Comparison of ENCODE assay signal across 10 cellular contexts in the genomic region with DNA sequence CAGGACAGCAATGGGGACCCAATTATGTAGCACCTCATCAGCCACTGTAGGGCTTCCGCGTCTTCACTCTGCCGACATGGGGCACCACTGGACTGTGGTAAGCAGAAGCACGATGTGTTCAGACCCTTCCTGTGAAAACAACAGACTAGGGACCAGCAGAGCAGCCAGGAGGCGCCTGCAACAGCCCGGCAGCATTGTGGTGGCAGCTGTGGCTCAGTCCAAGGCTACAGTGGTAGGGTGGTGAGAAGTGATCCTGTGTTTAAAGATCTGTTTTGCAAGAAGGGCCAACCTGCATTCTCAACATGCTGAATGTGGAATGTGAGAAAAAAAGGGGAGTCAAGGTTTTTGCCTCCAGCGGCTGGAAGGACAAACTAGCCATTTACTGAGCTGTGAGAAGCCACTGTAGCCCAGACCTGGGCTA.
DNase-seq lines count a peak whose midpoint lies in the region; ATAC-seq and TF ChIP-seq lines count a peak whose summit lies in the region.
"Had no signal": no experiment of that assay in that cellular context is flagged by ENCODE, and none has a peak within 500 bp of the region (broad histone marks: within the 10 kb centered on the region; RNA-seq: fewer than 3 reads in every experiment).

No MANE protein-coding gene starts in this region.

- ATAC-seq in activated naive CD8-positive, alpha-beta T cell treated with anti-CD3 and anti-CD28 coated beads, Interleukin-2, amount 50 U/mL, for 24 hours: no peak
- ATAC-seq in left lobe of liver: peak; percentile 24

- no peaks in the 10 kb centered on the region for H3K9me3 Mint-ChIP-seq in activated naive CD8-positive, alpha-beta T cell treated with anti-CD3 and anti-CD28 coated beads, Interleukin-2, amount 50 U/mL, for 24 hours
- no peaks in the 10 kb centered on the region for H3K9me3 Mint-ChIP-seq in activated naive CD8-positive, alpha-beta T cell treated with anti-CD3 and anti-CD28 coated beads for 36 hours
- peaks cover 10% of the 10 kb centered on the region for H3K9me3 Mint-ChIP-seq in type B pancreatic cell

- peak overlapping the region; percentile 15 for H3K27ac Mint-ChIP-seq in activated naive CD8-positive, alpha-beta T cell treated with anti-CD3 and anti-CD28 coated beads, Interleukin-2, amount 50 U/mL, for 24 hours
- no peak overlapping the region for H3K27ac Mint-ChIP-seq in activated naive CD8-positive, alpha-beta T cell treated with anti-CD3 and anti-CD28 coated beads for 36 hours
- H3K27ac Mint-ChIP-seq in type B pancreatic cell: no peak overlapping the region

- H3K27ac ChIP-seq in RWPE1: peak overlapping the region; percentile 9; the same call in 1 of the 2 replicates
- H3K27ac ChIP-seq: pancreas had no signal

- H3K36me3 Mint-ChIP-seq in activated naive CD8-positive, alpha-beta T cell treated with anti-CD3 and anti-CD28 coated beads, Interleukin-2, amount 50 U/mL, for 24 hours (ENCODE audit: low read depth): no peaks in the 10 kb centered on the region
- no peaks in the 10 kb centered on the region for H3K36me3 Mint-ChIP-seq in activated naive CD8-positive, alpha-beta T cell treated with anti-CD3 and anti-CD28 coated beads for 36 hours
- H3K36me3 Mint-ChIP-seq in type B pancreatic cell: no peaks in the 10 kb centered on the region

- POLR2A ChIA-PET in RWPE1 (lab: Yijun Ruan, JAX; ENCODE audit: low non-redundant PET): no interaction called here

- H3K27me3 Mint-ChIP-seq in activated naive CD8-positive, alpha-beta T cell treated with anti-CD3 and anti-CD28 coated beads, Interleukin-2, amount 50 U/mL, for 24 hours: peaks cover 2% of the 10 kb centered on the region
- H3K27me3 Mint-ChIP-seq in activated naive CD8-positive, alpha-beta T cell treated with anti-CD3 and anti-CD28 coated beads for 36 hours: peaks cover 4% of the 10 kb centered on the region
- H3K27me3 Mint-ChIP-seq in type B pancreatic cell: peaks cover 57% of the 10 kb centered on the region

- no peak for TF ChIP-seq CTCF in RWPE1 (conservative IDR thresholded peaks at IDR 0.05; ENCODE audit: low read depth)
- no peak for TF ChIP-seq CTCF in type B pancreatic cell (conservative IDR thresholded peaks at IDR 0.05)

- CTCF ChIA-PET in RWPE1 (lab: Yijun Ruan, JAX): no interaction called here

- H3K4me3 Mint-ChIP-seq in activated naive CD8-positive, alpha-beta T cell treated with anti-CD3 and anti-CD28 coated beads, Interleukin-2, amount 50 U/mL, for 24 hours: no peak overlapping the region
- H3K4me3 Mint-ChIP-seq in activated naive CD8-positive, alpha-beta T cell treated with anti-CD3 and anti-CD28 coated beads for 36 hours: no peak overlapping the region
- H3K4me3 Mint-ChIP-seq in type B pancreatic cell: peak overlapping the region; percentile 23

- DNase-seq in activated naive CD8-positive, alpha-beta T cell treated with anti-CD3 and anti-CD28 coated beads, Interleukin-2, amount 50 U/mL, for 24 hours: peak; percentile 18
- DNase-seq in activated naive CD8-positive, alpha-beta T cell treated with anti-CD3 and anti-CD28 coated beads for 36 hours: no peak
- DNase-seq in RWPE1 (ENCODE audit: low spot score) (no peak), left lobe of liver (ENCODE audit: low spot score) (no peak), type B pancreatic cell (ENCODE audit: extremely low spot score, unreplicated experiment) (no peak), OCI-M1 (lab: John Stamatoyannopoulos, UW) (no peak), HuH-7 (ENCODE audit: low spot score) (no peak), NCI-H1436 (lab: John Stamatoyannopoulos, UW) (no peak)
- DNase-seq: NCI-H2029 treated with DMSO at 0.1 percent for 48 hours, pancreas had no signal

- H3K4me1 Mint-ChIP-seq in activated naive CD8-positive, alpha-beta T cell treated with anti-CD3 and anti-CD28 coated beads, Interleukin-2, amount 50 U/mL, for 24 hours: peaks cover 94% of the 10 kb centered on the region
- peaks cover 55% of the 10 kb centered on the region for H3K4me1 Mint-ChIP-seq in activated naive CD8-positive, alpha-beta T cell treated with anti-CD3 and anti-CD28 coated beads for 36 hours
- peaks cover 42% of the 10 kb centered on the region for H3K4me1 Mint-ChIP-seq in type B pancreatic cell (ENCODE audit: unreplicated experiment)
